11 cellular contexts compared by ENCODE assay signal in the genomic region with DNA sequence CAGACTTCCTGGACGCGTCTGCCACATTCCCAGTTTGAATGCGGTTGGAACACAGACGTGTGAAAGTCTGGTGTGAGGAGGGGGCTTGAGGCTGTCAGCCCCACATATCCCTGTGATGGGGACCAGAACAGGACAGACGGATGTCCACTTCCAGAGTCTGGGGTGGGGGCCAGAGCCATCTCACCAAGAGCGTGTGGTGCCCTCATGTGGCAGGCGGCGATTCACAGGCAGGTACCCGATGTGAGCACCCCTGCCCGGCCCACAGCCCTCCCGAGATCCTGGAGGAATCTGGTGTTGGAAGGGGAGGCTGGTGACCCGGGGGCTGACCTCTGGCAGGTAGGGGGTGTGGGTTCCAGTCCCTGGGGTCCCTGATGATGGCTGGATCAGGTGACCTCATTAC. TPM values are rescaled to one million over a fixed set of nuclear protein-coding genes. Genes with fewer than 3 reads are reported as not detected.
DNase-seq lines count a peak whose midpoint lies in the region; ATAC-seq and TF ChIP-seq lines count a peak whose summit lies in the region.
"Had no signal": no experiment of that assay in that cellular context is flagged by ENCODE, and none has a peak within 500 bp of the region (broad histone marks: within the 10 kb centered on the region; RNA-seq: fewer than 3 reads in every experiment).

No MANE protein-coding gene starts in this region.

- WGBS in mammary epithelial cell (ENCODE audit: low coverage, missing lambda C conversion rate): 0% methylated on average over 3 of the region's 12 CpGs
- 20 to 44% (median 35%) methylated on average over 6 to 12 of the region's 12 CpGs for WGBS in stomach, 5 donors

- no peak for TF ChIP-seq EP300 in stomach (IDR thresholded peaks at IDR 0.05)

- H3K27me3 ChIP-seq in mammary epithelial cell (ENCODE audit: insufficient read depth, low read length) (peaks cover 21% of the 10 kb centered on the region), stomach (peaks cover 0 to 89% (median 40%) of the 10 kb centered on the region in 3 donors)

- peak in 1 of 2 donors; percentile 36 for TF ChIP-seq CTCF in mammary epithelial cell (conservative IDR thresholded peaks at IDR 0.05 in 1 of 2, IDR thresholded peaks at IDR 0.05 in 1 of 2; ENCODE audit: extremely low read depth in 1 of 2, insufficient read depth in 1 of 2, low read depth in 1 of 2, low read length in 2 of 2)
- TF ChIP-seq CTCF in epithelial cell of esophagus (IDR thresholded peaks at IDR 0.05; ENCODE audit: insufficient read depth, low read depth, low read length, missing control alignments): peak; percentile 25
- TF ChIP-seq CTCF in stomach (IDR thresholded peaks at IDR 0.05): no peak

- CTCF ChIA-PET in mammary epithelial cell (lab: Charles Lee; ENCODE audit: low non-redundant PET): no interaction called here

- no TSS peak for BruUV-seq in mammary epithelial cell (replicated peaks; lab: Mats Ljungman, UMichigan)

- H3K36me3 ChIP-seq in mammary epithelial cell (ENCODE audit: insufficient read depth, low read length): no peaks in the 10 kb centered on the region
- H3K36me3 ChIP-seq in stomach: no peaks in the 10 kb centered on the region
- H3K36me3 ChIP-seq: BLaER1, HAP-1 had no signal

- intact Hi-C loops in mammary epithelial cell (cut with micrococcal nuclease): no loop called here
- intact Hi-C loops in stomach (cut with DNase I; ENCODE audit: low total_unique reads): no loop called here

- no peak overlapping the region for H3K9ac ChIP-seq in mammary epithelial cell (ENCODE audit: insufficient read depth, low read length)
- H3K9ac ChIP-seq: BLaER1 had no signal

- H3K9me3 ChIP-seq in mammary epithelial cell (replicated peaks; ENCODE audit: insufficient read depth, low read length) (no peaks in the 10 kb centered on the region), stomach (peaks cover 0 to 8% (median 3%) of the 10 kb centered on the region in 4 donors)
- H3K9me3 ChIP-seq: BLaER1, HAP-1 had no signal

- no peak overlapping the region for H3K27ac ChIP-seq in mammary epithelial cell (ENCODE audit: insufficient read depth, low read depth, low read length)
- no peak overlapping the region for H3K27ac ChIP-seq in stomach
- no peak overlapping the region for H3K27ac ChIP-seq in caudate nucleus (ENCODE audit: low read depth, low read length)
- H3K27ac ChIP-seq: BLaER1 had no signal

- no peaks in the 10 kb centered on the region for H4K20me1 ChIP-seq in mammary epithelial cell (ENCODE audit: insufficient read depth, low read length)
- H4K20me1 ChIP-seq: BLaER1 had no signal

- in situ Hi-C loops in T47D (cut with HindIII; ENCODE audit: low pct_unique_long_range_greater_than_20kb, low sequenced_read_pairs) (no loop called here), mammary epithelial cell (cut with MboI; ENCODE audit: low sequenced_read_pairs in 2 of 2) (no loop called here)

- no peak for TF ChIP-seq POLR2A in stomach (IDR thresholded peaks at IDR 0.05)

- no peak overlapping the region for H2AFZ ChIP-seq in mammary epithelial cell (ENCODE audit: low read depth, low read length)

- H3K4me3 ChIP-seq in mammary epithelial cell (replicated peaks in 1 of 3; ENCODE audit: insufficient read depth in 1 of 3, low read depth in 2 of 3, low read length in 3 of 3) (no peak overlapping the region), epithelial cell of esophagus (ENCODE audit: low read length) (no peak overlapping the region), stomach (no peak overlapping the region)
- H3K4me3 ChIP-seq: BLaER1, HAP-1 had no signal

- DNase-seq in T47D (ENCODE audit: low read depth in 1 of 2, low spot score in 1 of 2): peak; percentile 40 to 66
- no peak for DNase-seq in mammary epithelial cell
- DNase-seq in NCI-H69 (lab: John Stamatoyannopoulos, UW): peak; percentile 43
- no peak for DNase-seq in epithelial cell of esophagus (ENCODE audit: low read depth)
- DNase-seq in stomach: peak; percentile 26
- no peak for DNase-seq in caudate nucleus (lab: John Stamatoyannopoulos, UW)
- DNase-seq in stimulated activated CD4-positive, alpha-beta T cell treated with anti-CD3 and anti-CD28 coated beads, Interleukin-4, amount 100 ng/mL, for 1 hour: no peak
- DNase-seq: NCI-H187 had no signal

- H3K4me2 ChIP-seq in mammary epithelial cell (ENCODE audit: insufficient read depth, low read depth, low read length): no peak overlapping the region
- H3K4me2 ChIP-seq: BLaER1 had no signal

- dilution Hi-C loops in mammary epithelial cell (cut with HindIII; ENCODE audit: low sequenced_read_pairs): no loop called here

- no peaks in the 10 kb centered on the region for H3K79me2 ChIP-seq in mammary epithelial cell (ENCODE audit: insufficient read depth, low read length)

- H3K4me1 ChIP-seq in mammary epithelial cell (ENCODE audit: insufficient read depth, low read length) (no peaks in the 10 kb centered on the region), stomach (peaks cover 0 to 3% (median 0%) of the 10 kb centered on the region in 4 donors)
- H3K4me1 ChIP-seq: HAP-1 had no signal

- no peak for ATAC-seq in GM21825 (IDR thresholded peaks at IDR 0.05; ENCODE audit: unreplicated experiment)

RNA-seq across cellular contexts. Expression of a gene that starts 51.5 kb away (rescaled TPM):
- total RNA-seq in mammary epithelial cell (10 to 100 TPM; 11.8 to 24.2 TPM), stomach (100 to 1,000 TPM in 1 of 5 donors, 10 to 100 TPM in 4; 33.8 to 505 (median 65.9) TPM)
- polyA plus RNA-seq in mammary epithelial cell (4.0 TPM), stomach (10 to 100 TPM in 2 of 3 donors, 1 to 10 TPM in 1; 6.6 to 23.8 (median 20.1) TPM)
- 4.9 TPM for polyA minus RNA-seq in mammary epithelial cell

Comparison
In these comparisons a context has a peak if more than half of its experiments do, and no peak if none do; other contexts are left out.
1. DNase-seq: peak in T47D (2 of 2), NCI-H69 (single experiment) and stomach (single experiment); none in mammary epithelial cell (single experiment), epithelial cell of esophagus (single experiment), caudate nucleus (0 of 61) and stimulated activated CD4-positive, alpha-beta T cell treated with anti-CD3 and anti-CD28 coated beads, Interleukin-4, amount 100 ng/mL, for 1 hour (single experiment).